15 cellular contexts compared by ENCODE assay signal in genomic region chr22:36922097-36922608, GRCh38. TPM values are rescaled to one million over a fixed set of nuclear protein-coding genes. Genes with fewer than 3 reads are reported as not detected.
A peak's percentile ranks its signal among the peaks of the same experiment; 100 is the strongest.
DNase-seq lines count a peak whose midpoint lies in the region; ATAC-seq and TF ChIP-seq lines count a peak whose summit lies in the region.
"Had no signal": no experiment of that assay in that cellular context is flagged by ENCODE, and none has a peak within 500 bp of the region (broad histone marks: within the 10 kb centered on the region; RNA-seq: fewer than 3 reads in every experiment).

No MANE protein-coding gene starts in this region.

- TF ChIP-seq RAD21 in HCT116 (IDR thresholded peaks at IDR 0.05; ENCODE audit: low read depth): no peak

- H3K9me3 ChIP-seq in HCT116 (ENCODE audit: control insufficient read depth in 1 of 2, insufficient read depth in 1 of 2, low read depth in 1 of 2, low read length in 2 of 2): no peaks in the 10 kb centered on the region
- H3K9me3 ChIP-seq in spleen: peaks cover 0 to 7% (median 0%) of the 10 kb centered on the region in 8 donors
- H3K9me3 ChIP-seq: pancreas had no signal

- 69 to 79% (median 70%) methylated on average over 10 of the region's 10 CpGs for WGBS in spleen, 5 donors

- peak; percentile 39; the same call in 1 of the 2 replicates for ATAC-seq in HCT116
- ATAC-seq in HG02571 (IDR thresholded peaks at IDR 0.05; ENCODE audit: unreplicated experiment): no peak
- ATAC-seq: activated CD8-positive, alpha-beta T cell treated with anti-CD3 and anti-CD28 coated beads, Interleukin-2, amount 10 ng/mL, durations not matched to agents 7 days and 5 days had no signal

- H3K4me1 Mint-ChIP-seq in chondrocyte (ENCODE audit: low read depth): peaks cover 7% of the 10 kb centered on the region

- H3K9me2 ChIP-seq in HCT116 (ENCODE audit: insufficient read depth): no peaks in the 10 kb centered on the region

- TF ChIP-seq CTCF in HCT116 (IDR thresholded peaks at IDR 0.05 in 2 of 3, conservative IDR thresholded peaks at IDR 0.05 in 1 of 3; ENCODE audit: borderline replicate concordance in 1 of 3, insufficient read depth in 1 of 3, low read depth in 2 of 3, low read length in 2 of 3) (no peak), chondrocyte (IDR thresholded peaks at IDR 0.05) (peak; percentile 14), spleen (IDR thresholded peaks at IDR 0.05 in 8 of 11, conservative IDR thresholded peaks at IDR 0.05 in 3 of 11) (no peak)

- H3K27me3 Mint-ChIP-seq in chondrocyte (ENCODE audit: low read depth): peaks cover 16% of the 10 kb centered on the region

- no peak overlapping the region for H3K27ac Mint-ChIP-seq in chondrocyte (ENCODE audit: unreplicated experiment)
- H3K27ac Mint-ChIP-seq: activated CD8-positive, alpha-beta T cell treated with anti-CD3 and anti-CD28 coated beads, Interleukin-2, amount 10 ng/mL, durations not matched to agents 7 days and 5 days; CD4-positive, alpha-beta T cell had no signal

- no peaks in the 10 kb centered on the region for H4K20me1 ChIP-seq in HCT116 (ENCODE audit: insufficient read depth)

- H3K36me3 ChIP-seq in HCT116 (ENCODE audit: control insufficient read depth in 1 of 2, insufficient read depth in 2 of 2, low read length in 2 of 2): no peaks in the 10 kb centered on the region
- peaks cover 0 to 70% (median 10%) of the 10 kb centered on the region in 6 donors for H3K36me3 ChIP-seq in spleen
- H3K36me3 ChIP-seq: pancreas had no signal

- H3K27me3 ChIP-seq in HCT116 (ENCODE audit: insufficient read depth, low read length) (peaks cover 14% of the 10 kb centered on the region; the same call in 1 of the 2 replicates), spleen (replicated peaks in 1 of 7) (peaks cover 0 to 7% (median 0%) of the 10 kb centered on the region in 7 donors)

- RAD21 ChIA-PET in HCT116 (lab: Charles Lee; ENCODE audit: low non-redundant PET in 1 of 2, low total read pairs in 2 of 2, uncharacterized antibody in 2 of 2, unreplicated experiment in 2 of 2): no interaction called here

- no peaks in the 10 kb centered on the region for H3K79me2 ChIP-seq in HCT116 (ENCODE audit: insufficient read depth, low read length)

- no peak overlapping the region for H2AFZ ChIP-seq in HCT116 (ENCODE audit: low read depth, low read length, poor library complexity, severe bottlenecking)

- no peak overlapping the region for H3K4me3 Mint-ChIP-seq in chondrocyte (ENCODE audit: unreplicated experiment)
- H3K4me3 Mint-ChIP-seq: activated CD8-positive, alpha-beta T cell treated with anti-CD3 and anti-CD28 coated beads, Interleukin-2, amount 10 ng/mL, durations not matched to agents 7 days and 5 days; CD4-positive, alpha-beta T cell had no signal

- DNase-seq in HCT116 (ENCODE audit: low read depth, low spot score) (no peak), chondrocyte (ENCODE audit: low spot score) (no peak), kidney tubule cell (ENCODE audit: low spot score) (peak; percentile 23), spleen (peak; percentile 76), NCI-H446 (lab: John Stamatoyannopoulos, UW) (no peak), occipital lobe (lab: John Stamatoyannopoulos, UW) (no peak)
- DNase-seq: activated CD8-positive, alpha-beta T cell treated with anti-CD3 and anti-CD28 coated beads, Interleukin-2, amount 10 ng/mL, durations not matched to agents 7 days and 5 days; amygdala; CD4-positive, alpha-beta T cell; pancreas; stimulated activated CD4-positive, alpha-beta T cell treated with anti-CD3 and anti-CD28 coated beads, Interleukin-15, amount 100 ng/mL, for 24 hours had no signal

- POLR2A ChIA-PET in HCT116 (lab: Charles Lee): no interaction called here

- H3K36me3 Mint-ChIP-seq in chondrocyte (ENCODE audit: low read depth): peaks cover 3% of the 10 kb centered on the region

- H3K4me2 ChIP-seq in HCT116 (ENCODE audit: low read length): no peak overlapping the region

- TF ChIP-seq POLR2A in HCT116 (IDR thresholded peaks at IDR 0.05; ENCODE audit: borderline replicate concordance, extremely low read depth, insufficient read depth, insufficient read length): no peak
- TF ChIP-seq POLR2A in spleen (IDR thresholded peaks at IDR 0.05): no peak

- no peak overlapping the region for H3K9ac ChIP-seq in HCT116 (ENCODE audit: low read length)

- intact Hi-C loops in HCT116 (cut with micrococcal nuclease): no loop called here
- intact Hi-C loops in spleen (cut with DNase I; ENCODE audit: low total_unique reads): no loop called here

- H3K9me3 Mint-ChIP-seq in chondrocyte (ENCODE audit: low read depth): no peaks in the 10 kb centered on the region
- H3K9me3 Mint-ChIP-seq: CD4-positive, alpha-beta T cell had no signal

- H3K27ac ChIP-seq in HCT116 (ENCODE audit: low read depth, low read length) (no peak overlapping the region), spleen (peak overlapping the region in 6 of 8 donors; percentile 14 to 80 (median 60))
- H3K27ac ChIP-seq: coronary artery, pancreas had no signal

- peaks cover 0 to 7% of the 10 kb centered on the region in 2 experiments; a peak in 2 of 4 replicates for H3K4me1 ChIP-seq in HCT116 (ENCODE audit: control insufficient read depth in 1 of 2, insufficient read depth in 2 of 2, low read length in 2 of 2)
- peaks cover 0 to 64% (median 30%) of the 10 kb centered on the region in 6 donors for H3K4me1 ChIP-seq in spleen
- H3K4me1 ChIP-seq: pancreas had no signal

- BruUV-seq in HCT116 (replicated peaks; lab: Mats Ljungman, UMichigan): no TSS peak

- CTCF ChIA-PET in HCT116 (lab: Charles Lee): no interaction called here

- H3K4me3 ChIP-seq in HCT116 (replicated peaks in 1 of 2; ENCODE audit: low read depth in 1 of 2, low read length in 2 of 2) (no peak overlapping the region), spleen (peak overlapping the region in 1 of 8 donors; percentile 19)
- H3K4me3 ChIP-seq: coronary artery, pancreas had no signal

TF ChIP-seq in HCT116, 20 proteins besides CTCF, POLR2A, EP300 and RAD21 (continues in another document):
- TF ChIP-seq CBX3 (IDR thresholded peaks at IDR 0.05; ENCODE audit: low read depth) (no peak), ZBTB33 (IDR thresholded peaks at IDR 0.05; ENCODE audit: extremely low read depth, insufficient replicate concordance, low read length) (no peak), ELF1 (IDR thresholded peaks at IDR 0.05; ENCODE audit: borderline replicate concordance, low read depth) (no peak), ATF3 (IDR thresholded peaks at IDR 0.05) (no peak), SRF (IDR thresholded peaks at IDR 0.05; ENCODE audit: low read depth) (no peak), POLR2AphosphoS5 (IDR thresholded peaks at IDR 0.05; ENCODE audit: low read depth, low read length) (no peak), EZH2 (IDR thresholded peaks at IDR 0.05) (no peak), ZFX (IDR thresholded peaks at IDR 0.05) (no peak), SP1 (IDR thresholded peaks at IDR 0.05; ENCODE audit: low read depth) (no peak), MAX (IDR thresholded peaks at IDR 0.05) (no peak), REST (IDR thresholded peaks at IDR 0.05; ENCODE audit: low read depth) (no peak), EZH2phosphoT487 (IDR thresholded peaks at IDR 0.05; ENCODE audit: borderline replicate concordance) (no peak)

RNA-seq across cellular contexts. Expression of gene CSF2RB, which starts 8.7 kb away (rescaled TPM):
- total RNA-seq in HCT116 (2021; ENCODE audit: unreplicated experiment) (0.10 TPM), chondrocyte (0.05 to 0.19 TPM (median 0.08 TPM) in 3 replicates), spleen (100 to 1,000 TPM in 1 of 7 donors, 10 to 100 TPM in 6; 35.9 to 110 (median 61.3) TPM), occipital lobe (0.62 TPM)
- not detected in 2 replicates for polyA plus RNA-seq in HCT116 (2012)
- polyA plus RNA-seq in spleen: 10 to 100 TPM; 14.2 to 19.7 (median 16.3) TPM
- total RNA-seq: MCF 10A, SK-MEL-5 had no signal

Comparison
In these comparisons a context has a peak if more than half of its experiments do, and no peak if none do; other contexts are left out.
1. DNase-seq: peak in kidney tubule cell (single experiment) and spleen (single experiment); none in HCT116 (single experiment), chondrocyte (single experiment), NCI-H446 (0 of 2) and occipital lobe (single experiment).
2. RNA of gene CSF2RB, which starts 8.7 kb away (total RNA-seq): 35.9 to 110 TPM in spleen; 0.62 TPM in occipital lobe (single experiment), 0.10 TPM in HCT116 (single experiment) and 0.05 to 0.19 TPM in chondrocyte; every median in the first group is over 10 times any median in the second.